8 cellular contexts compared by ENCODE assay signal in the genomic region with DNA sequence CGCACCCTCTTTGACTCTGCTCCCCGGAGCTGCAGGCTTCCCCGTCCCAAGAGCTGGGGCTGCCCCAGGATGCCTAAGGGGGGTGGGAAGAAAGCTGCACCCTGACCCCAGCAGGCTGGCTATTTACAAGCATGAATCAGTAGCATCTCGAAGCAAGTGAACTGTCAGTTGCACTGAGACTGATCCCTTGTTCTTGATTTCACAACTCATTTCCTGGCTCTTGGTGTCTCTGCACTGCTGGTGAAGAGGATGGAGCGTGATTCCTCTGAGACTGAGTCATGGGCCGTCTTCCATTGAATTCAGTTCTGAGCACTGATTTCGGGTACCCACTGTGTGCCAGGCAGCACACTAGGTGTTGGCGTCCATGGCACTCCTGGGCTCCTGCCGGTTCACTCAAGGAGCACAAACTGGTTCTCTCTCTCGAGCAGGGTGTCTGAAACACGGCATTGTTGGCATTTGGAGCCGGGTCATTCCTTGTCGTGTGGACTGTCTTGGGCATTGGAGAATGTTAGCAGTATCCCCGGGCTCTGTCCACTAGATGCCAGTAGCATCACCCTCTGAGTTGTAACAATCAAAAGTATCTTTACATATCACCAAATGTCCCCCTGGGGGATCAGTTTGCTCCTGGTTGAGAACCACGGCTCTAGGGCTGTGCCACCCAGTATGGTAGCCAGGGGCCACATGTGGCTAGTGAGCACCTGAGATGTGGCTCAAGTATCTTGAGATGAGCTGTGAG.
DNase-seq lines count a peak whose midpoint lies in the region; ATAC-seq, FAIRE-seq and TF ChIP-seq lines count a peak whose summit lies in the region.
"Had no signal": no experiment of that assay in that cellular context is flagged by ENCODE, and none has a peak within 500 bp of the region (broad histone marks: within the 10 kb centered on the region; RNA-seq: fewer than 3 reads in every experiment).

No MANE protein-coding gene starts in this region.

- H3K4me3 Mint-ChIP-seq in stimulated activated effector memory CD8-positive, alpha-beta T cell treated with anti-CD3 and anti-CD28 coated beads, Interleukin-12 subunit alpha, Interleukin-12 subunit beta, amount 100 ng/mL, for 72 hours, result no peak overlapping the region

- peak overlapping the region; percentile 29; the same call in 1 of the 2 replicates for H3K27ac ChIP-seq in RWPE1

- H3K4me1 Mint-ChIP-seq in stimulated activated effector memory CD8-positive, alpha-beta T cell treated with anti-CD3 and anti-CD28 coated beads, Interleukin-12 subunit alpha, Interleukin-12 subunit beta, amount 100 ng/mL, for 72 hours, result peaks cover 70% of the 10 kb centered on the region

- TF ChIP-seq CTCF in RWPE1 (conservative IDR thresholded peaks at IDR 0.05; ENCODE audit: low read depth), result no peak

- CTCF ChIA-PET in RWPE1 (lab: Yijun Ruan, JAX), result no interaction called here

- H3K9me3 Mint-ChIP-seq in stimulated activated effector memory CD8-positive, alpha-beta T cell treated with anti-CD3 and anti-CD28 coated beads, Interleukin-12 subunit alpha, Interleukin-12 subunit beta, amount 100 ng/mL, for 72 hours, result no peaks in the 10 kb centered on the region

- H3K27ac Mint-ChIP-seq in stimulated activated effector memory CD8-positive, alpha-beta T cell treated with anti-CD3 and anti-CD28 coated beads, Interleukin-12 subunit alpha, Interleukin-12 subunit beta, amount 100 ng/mL, for 72 hours, result peak overlapping the region; percentile 82

- FAIRE-seq in GM19239 (lab: Jason Lieb, UNC), result peak; percentile 47
- FAIRE-seq in frontal cortex (lab: Jason Lieb, UNC), result no peak

- DNase-seq in GM19239 (ENCODE audit: insufficient read length, low spot score) (no peak), RWPE1 (ENCODE audit: low spot score) (peak; percentile 64), fibroblast of gingiva (ENCODE audit: low read depth) (peak; percentile 83), NCI-H2107 (lab: John Stamatoyannopoulos, UW) (no peak), frontal cortex (ENCODE audit: low spot score in 2 of 2) (no peak)
- no peak for DNase-seq in stimulated activated effector memory CD8-positive, alpha-beta T cell treated with anti-CD3 and anti-CD28 coated beads, Interleukin-12 subunit alpha, Interleukin-12 subunit beta, amount 100 ng/mL, for 72 hours (ENCODE audit: low spot score in 2 of 2)
- DNase-seq: activated T-cell treated with anti-CD3 and anti-CD28 coated beads for 4 hours had no signal

- peak; percentile 32 for ATAC-seq in stimulated activated effector memory CD8-positive, alpha-beta T cell treated with anti-CD3 and anti-CD28 coated beads, Interleukin-12 subunit alpha, Interleukin-12 subunit beta, amount 100 ng/mL, for 72 hours
- ATAC-seq in GM18498 (IDR thresholded peaks at IDR 0.05; ENCODE audit: unreplicated experiment), result no peak

- H3K36me3 Mint-ChIP-seq in stimulated activated effector memory CD8-positive, alpha-beta T cell treated with anti-CD3 and anti-CD28 coated beads, Interleukin-12 subunit alpha, Interleukin-12 subunit beta, amount 100 ng/mL, for 72 hours, result peaks cover 42% of the 10 kb centered on the region

- POLR2A ChIA-PET in RWPE1 (lab: Yijun Ruan, JAX; ENCODE audit: low non-redundant PET), result interaction anchor here (0.6 kb wide), 1 partner anchor 8 kb away, joined by 3 read pairs; no protein-coding TSS in a partner anchor

Comparison
In these comparisons a context has a peak if more than half of its experiments do, and no peak if none do; other contexts are left out.
1. DNase-seq: peak in RWPE1 (single experiment) and fibroblast of gingiva (single experiment); none in GM19239 (single experiment), stimulated activated effector memory CD8-positive, alpha-beta T cell treated with anti-CD3 and anti-CD28 coated beads, Interleukin-12 subunit alpha, Interleukin-12 subunit beta, amount 100 ng/mL, for 72 hours (0 of 2), NCI-H2107 (single experiment) and frontal cortex (0 of 2).